Comparison of ENCODE assay signal across 22 cellular contexts in genomic region chr2:43206602-43207001, GRCh38. TPM values are rescaled to one million over a fixed set of nuclear protein-coding genes. Genes with fewer than 3 reads are reported as not detected.
DNase-seq lines count a peak whose midpoint lies in the region; ATAC-seq, FAIRE-seq and TF ChIP-seq lines count a peak whose summit lies in the region.
"Had no signal": no experiment of that assay in that cellular context is flagged by ENCODE, and none has a peak within 500 bp of the region (broad histone marks: within the 10 kb centered on the region; RNA-seq: fewer than 3 reads in every experiment).

No MANE protein-coding gene starts in this region.

- H3K4me3 ChIP-seq in right cardiac atrium (ENCODE audit: low read length): no peak overlapping the region
- H3K4me3 ChIP-seq in astrocyte (ENCODE audit: insufficient read depth, low read depth, low read length): no peak overlapping the region
- no peak overlapping the region for H3K4me3 ChIP-seq in neuronal stem cell (ENCODE audit: low read length in 2 of 2)
- H3K4me3 ChIP-seq in H7 (ENCODE audit: insufficient read depth, low read depth, low read length): no peak overlapping the region
- H3K4me3 ChIP-seq: HAP-1 had no signal

- no peaks in the 10 kb centered on the region for H4K20me1 ChIP-seq in astrocyte (ENCODE audit: insufficient read depth, low read length)

- H3K27me3 ChIP-seq in right cardiac atrium (ENCODE audit: control insufficient read depth, insufficient read depth): no peaks in the 10 kb centered on the region
- H3K27me3 ChIP-seq in astrocyte (ENCODE audit: insufficient read depth, low read length): no peaks in the 10 kb centered on the region
- no peaks in the 10 kb centered on the region for H3K27me3 ChIP-seq in neuronal stem cell (ENCODE audit: control insufficient read depth in 3 of 3, insufficient read depth in 3 of 3, low read depth in 1 of 3, low read length in 3 of 3)
- no peaks in the 10 kb centered on the region for H3K27me3 ChIP-seq in H7 (ENCODE audit: control insufficient read depth, insufficient read depth, low read length)

- H3K36me3 ChIP-seq in astrocyte (ENCODE audit: insufficient read depth, low read length) (no peaks in the 10 kb centered on the region), neuronal stem cell (replicated peaks in 1 of 2; ENCODE audit: control insufficient read depth in 2 of 2, insufficient read depth in 2 of 2, low read length in 2 of 2) (no peaks in the 10 kb centered on the region), H7 (replicated peaks; ENCODE audit: control insufficient read depth, insufficient read depth, low read length) (no peaks in the 10 kb centered on the region)
- H3K36me3 ChIP-seq: HAP-1 had no signal

- H3K27ac ChIP-seq in right cardiac atrium (ENCODE audit: low read length) (no peak overlapping the region), astrocyte (ENCODE audit: low read depth, low read length) (no peak overlapping the region), neuronal stem cell (replicated peaks; ENCODE audit: low read length) (no peak overlapping the region)
- H3K27ac ChIP-seq: KMS-11 had no signal

- no peak overlapping the region for H2AFZ ChIP-seq in astrocyte (ENCODE audit: low read depth, low read length)
- no peak overlapping the region for H2AFZ ChIP-seq in neuronal stem cell (ENCODE audit: low read length)

- H3K23ac ChIP-seq in neuronal stem cell (ENCODE audit: low read depth, low read length, poor library complexity): no peak overlapping the region

- peaks cover 20% of the 10 kb centered on the region for H3K27me3 Mint-ChIP-seq in astrocyte (ENCODE audit: low read depth, unreplicated experiment)
- no peaks in the 10 kb centered on the region for H3K27me3 Mint-ChIP-seq in chondrocyte (ENCODE audit: low read depth)

- DNase-seq in right cardiac atrium (peak in 2 of 3 donors; percentile 27 to 31), cardiac septum (ENCODE audit: low spot score) (no peak), astrocyte (ENCODE audit: low read depth) (no peak), neuronal stem cell (ENCODE audit: low spot score) (no peak), H7 (no peak), chondrocyte (ENCODE audit: low spot score) (no peak)
- DNase-seq: CD4-positive, CD25-positive, alpha-beta regulatory T cell; DMS79 treated with DMSO at 0.1 percent for 48 hours; IMR-90; NCI-H1105 treated with DMSO at 0.1 percent for 48 hours; NCI-H2029 treated with DMSO at 0.1 percent for 48 hours; NCI-H226; NCI-H510A treated with DMSO at 0.1 percent for 48 hours; NCI-H748 treated with DMSO at 0.1 percent for 48 hours; SIG-M5; SK-N-SH had no signal

- H3K9me3 Mint-ChIP-seq in astrocyte (ENCODE audit: unreplicated experiment) (no peaks in the 10 kb centered on the region), chondrocyte (ENCODE audit: low read depth) (no peaks in the 10 kb centered on the region)
- H3K9me3 Mint-ChIP-seq: CD4-positive, CD25-positive, alpha-beta regulatory T cell had no signal

- H3K4ac ChIP-seq in neuronal stem cell (ENCODE audit: low read length): no peak overlapping the region

- FAIRE-seq in astrocyte (lab: Jason Lieb, UNC): no peak
- FAIRE-seq: HTR-8/SVneo had no signal

- H3K4me2 ChIP-seq in astrocyte (ENCODE audit: low read length) (no peak overlapping the region), neuronal stem cell (ENCODE audit: insufficient read depth, low read length, poor library complexity, severe bottlenecking) (no peak overlapping the region)
- H3K4me2 ChIP-seq: KMS-11, SK-N-SH had no signal

- peak overlapping the region; percentile 58 for H3K27ac Mint-ChIP-seq in astrocyte (ENCODE audit: unreplicated experiment)
- H3K27ac Mint-ChIP-seq in chondrocyte (ENCODE audit: unreplicated experiment): no peak overlapping the region

- H3K9me3 ChIP-seq in right cardiac atrium (ENCODE audit: control insufficient read depth, low read length) (no peaks in the 10 kb centered on the region), astrocyte (ENCODE audit: insufficient read depth, low read depth, low read length) (no peaks in the 10 kb centered on the region), neuronal stem cell (replicated peaks in 1 of 2; ENCODE audit: control insufficient read depth in 2 of 2, insufficient read depth in 1 of 2, low read depth in 1 of 2, low read length in 2 of 2) (no peaks in the 10 kb centered on the region)
- H3K9me3 ChIP-seq: HAP-1, SK-N-SH had no signal

- no peaks in the 10 kb centered on the region for H3K79me2 ChIP-seq in astrocyte (ENCODE audit: insufficient read depth, low read length)

- no peak overlapping the region for H3K4me3 Mint-ChIP-seq in astrocyte (ENCODE audit: unreplicated experiment)
- no peak overlapping the region for H3K4me3 Mint-ChIP-seq in chondrocyte (ENCODE audit: unreplicated experiment)
- H3K4me3 Mint-ChIP-seq: CD4-positive, CD25-positive, alpha-beta regulatory T cell had no signal

- H4K8ac ChIP-seq in neuronal stem cell (ENCODE audit: low read depth, low read length): no peak overlapping the region

- H3K79me1 ChIP-seq in neuronal stem cell (ENCODE audit: low read depth, low read length): no peaks in the 10 kb centered on the region

- H3K18ac ChIP-seq in neuronal stem cell (ENCODE audit: low read length): peak overlapping the region; percentile 67

- ATAC-seq in right cardiac atrium (no peak), HG02970 (IDR thresholded peaks at IDR 0.05; ENCODE audit: low FRiP score, unreplicated experiment) (no peak), GM18519 (IDR thresholded peaks at IDR 0.05; ENCODE audit: low FRiP score, unreplicated experiment) (no peak)
- ATAC-seq: Panc1 had no signal

- H3K4me1 ChIP-seq in right cardiac atrium (ENCODE audit: control insufficient read depth, insufficient read depth, low read length) (no peaks in the 10 kb centered on the region), astrocyte (ENCODE audit: insufficient read depth, low read length) (no peaks in the 10 kb centered on the region), neuronal stem cell (ENCODE audit: control insufficient read depth in 2 of 2, insufficient read depth in 1 of 2, low read depth in 1 of 2, low read length in 2 of 2) (peaks cover 0 to 1% of the 10 kb centered on the region in 2 donors)
- H3K4me1 ChIP-seq: HAP-1 had no signal

- WGBS in right cardiac atrium: 98% methylated on average over 7 of the region's 7 CpGs
- WGBS in neuronal stem cell (ENCODE audit: extremely low coverage in 2 of 2, insufficient read length in 2 of 2, insufficient replicate concordance in 1 of 2), 2 donors: no CpG with 5 or more reads among the region's 7 CpGs

- H3K4me1 Mint-ChIP-seq in astrocyte (ENCODE audit: low read depth, unreplicated experiment) (peaks cover 2% of the 10 kb centered on the region), chondrocyte (ENCODE audit: low read depth) (peaks cover 7% of the 10 kb centered on the region)

- H3K9ac ChIP-seq in astrocyte (ENCODE audit: low read length) (no peak overlapping the region), neuronal stem cell (ENCODE audit: low read depth, low read length, poor library complexity) (no peak overlapping the region)
- H3K9ac ChIP-seq: KMS-11, SK-N-SH had no signal

- H3K36me3 Mint-ChIP-seq in astrocyte (ENCODE audit: low read depth, unreplicated experiment) (no peaks in the 10 kb centered on the region), chondrocyte (ENCODE audit: low read depth) (no peaks in the 10 kb centered on the region)
- H3K36me3 Mint-ChIP-seq: CD4-positive, CD25-positive, alpha-beta regulatory T cell had no signal

- H2BK5ac ChIP-seq in neuronal stem cell (ENCODE audit: low read length): no peak overlapping the region

- no peak overlapping the region for H2AK5ac ChIP-seq in neuronal stem cell (ENCODE audit: low read depth, low read length)

- no peak for TF ChIP-seq CTCF in astrocyte (IDR thresholded peaks at IDR 0.05; ENCODE audit: insufficient read depth, low read depth, low read length)
- TF ChIP-seq CTCF in chondrocyte (IDR thresholded peaks at IDR 0.05): no peak

- no peak overlapping the region for H4K91ac ChIP-seq in neuronal stem cell (ENCODE audit: low read depth, low read length, poor library complexity)

- H2BK120ac ChIP-seq in neuronal stem cell (ENCODE audit: low read depth, low read length): no peak overlapping the region

- H3K14ac ChIP-seq in neuronal stem cell (ENCODE audit: low read length): no peak overlapping the region

- intact Hi-C loops in right cardiac atrium (cut with DNase I) (no loop called here), cardiac septum (cut with DNase I) (no loop called here)

- no peak overlapping the region for H2BK12ac ChIP-seq in neuronal stem cell (ENCODE audit: low read length)

- no peak overlapping the region for H2BK15ac ChIP-seq in neuronal stem cell (ENCODE audit: low read length)

RNA-seq across cellular contexts. Expression of gene ZFP36L2, which starts 19.8 kb away (rescaled TPM):
- total RNA-seq in right cardiac atrium (10 to 100 TPM; 62.1 to 73.0 (median 68.1) TPM), cardiac septum (41.4 TPM), astrocyte (44.5 and 49.5 TPM in 2 replicates), chondrocyte (95.8 to 103 TPM (median 98.3 TPM) in 3 replicates)
- 40.3 TPM for polyA plus RNA-seq in right cardiac atrium
- polyA plus RNA-seq in neuronal stem cell (2013, experiment 1 of 2): 39.5 TPM
- 40.0 TPM for polyA plus RNA-seq in neuronal stem cell (2013, experiment 2 of 2)
- total RNA-seq in H7 (2014; rRNA removed; shearing (Covaris generic)): 9.5 and 12.0 TPM in 2 replicates

Comparison
In these comparisons a context has a peak if more than half of its experiments do, and no peak if none do; other contexts are left out.
1. DNase-seq: peak in right cardiac atrium (2 of 3); none in cardiac septum (single experiment), astrocyte (single experiment), neuronal stem cell (single experiment), H7 (single experiment) and chondrocyte (single experiment).